1 cellular context compared by ENCODE assay signal in the genomic region with DNA sequence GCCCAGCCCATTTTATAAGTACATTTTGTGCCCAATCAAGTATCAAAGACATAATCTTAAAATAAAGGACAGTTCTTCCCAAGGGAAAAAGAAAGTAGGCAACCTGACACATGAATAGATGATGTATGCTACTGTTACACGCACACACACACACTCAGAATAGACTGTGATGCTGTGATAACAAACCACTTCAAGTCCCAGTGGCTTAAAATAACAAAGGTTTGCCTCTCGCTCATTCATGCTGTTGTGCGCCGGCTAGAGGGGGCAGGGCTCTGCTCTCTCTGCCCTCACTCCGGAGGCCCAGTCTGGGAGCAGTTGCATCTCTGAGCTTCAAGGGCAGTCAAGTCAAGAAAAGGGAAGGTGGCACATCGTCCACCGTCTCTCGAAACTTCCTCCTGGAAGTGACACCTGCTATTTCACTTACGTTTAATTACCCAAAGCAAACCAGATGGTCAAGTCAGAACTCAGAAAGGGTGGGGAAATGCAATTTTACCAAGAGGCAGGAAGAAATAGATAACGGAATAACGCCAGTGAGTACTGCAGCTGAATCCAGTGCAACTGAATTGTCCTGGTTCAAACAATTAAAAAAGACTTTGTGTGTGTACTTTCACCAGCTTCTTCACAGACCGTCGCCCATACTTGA.
TF ChIP-seq lines count a peak whose summit lies in the region.

No MANE protein-coding gene starts in this region.

TF ChIP-seq in K562, 482 proteins besides CTCF, POLR2A, EP300 and RAD21 (continued from another document and continues in another):
- TF ChIP-seq, protein P1, sequence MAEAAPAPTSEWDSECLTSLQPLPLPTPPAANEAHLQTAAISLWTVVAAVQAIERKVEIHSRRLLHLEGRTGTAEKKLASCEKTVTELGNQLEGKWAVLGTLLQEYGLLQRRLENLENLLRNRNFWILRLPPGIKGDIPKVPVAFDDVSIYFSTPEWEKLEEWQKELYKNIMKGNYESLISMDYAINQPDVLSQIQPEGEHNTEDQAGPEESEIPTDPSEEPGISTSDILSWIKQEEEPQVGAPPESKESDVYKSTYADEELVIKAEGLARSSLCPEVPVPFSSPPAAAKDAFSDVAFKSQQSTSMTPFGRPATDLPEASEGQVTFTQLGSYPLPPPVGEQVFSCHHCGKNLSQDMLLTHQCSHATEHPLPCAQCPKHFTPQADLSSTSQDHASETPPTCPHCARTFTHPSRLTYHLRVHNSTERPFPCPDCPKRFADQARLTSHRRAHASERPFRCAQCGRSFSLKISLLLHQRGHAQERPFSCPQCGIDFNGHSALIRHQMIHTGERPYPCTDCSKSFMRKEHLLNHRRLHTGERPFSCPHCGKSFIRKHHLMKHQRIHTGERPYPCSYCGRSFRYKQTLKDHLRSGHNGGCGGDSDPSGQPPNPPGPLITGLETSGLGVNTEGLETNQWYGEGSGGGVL (CRISPR knock-in tag; IDR thresholded peaks at IDR 0.05), result no peak
- TF ChIP-seq SMARCC2 (IDR thresholded peaks at IDR 0.05; ENCODE audit: low read depth), result peak; percentile 32; the same call in 1 of the 2 replicates
- 0 out of 4 replicates have a peak, but pooled peaks of 1 of the 2 experiments have one; percentile 21 for TF ChIP-seq TEAD1 (CRISPR knock-in tag; IDR thresholded peaks at IDR 0.05)
- TF ChIP-seq CREM (IDR thresholded peaks at IDR 0.05; ENCODE audit: low read depth), result peak; percentile 52
- TF ChIP-seq ZBED1 (IDR thresholded peaks at IDR 0.05), result no peak
- TF ChIP-seq, protein P2, sequence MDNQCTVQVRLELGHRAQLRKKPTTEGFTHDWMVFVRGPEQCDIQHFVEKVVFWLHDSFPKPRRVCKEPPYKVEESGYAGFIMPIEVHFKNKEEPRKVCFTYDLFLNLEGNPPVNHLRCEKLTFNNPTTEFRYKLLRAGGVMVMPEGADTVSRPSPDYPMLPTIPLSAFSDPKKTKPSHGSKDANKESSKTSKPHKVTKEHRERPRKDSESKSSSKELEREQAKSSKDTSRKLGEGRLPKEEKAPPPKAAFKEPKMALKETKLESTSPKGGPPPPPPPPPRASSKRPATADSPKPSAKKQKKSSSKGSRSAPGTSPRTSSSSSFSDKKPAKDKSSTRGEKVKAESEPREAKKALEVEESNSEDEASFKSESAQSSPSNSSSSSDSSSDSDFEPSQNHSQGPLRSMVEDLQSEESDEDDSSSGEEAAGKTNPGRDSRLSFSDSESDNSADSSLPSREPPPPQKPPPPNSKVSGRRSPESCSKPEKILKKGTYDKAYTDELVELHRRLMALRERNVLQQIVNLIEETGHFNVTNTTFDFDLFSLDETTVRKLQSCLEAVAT (IDR thresholded peaks at IDR 0.05), result 0 out of 4 replicates have a peak, but pooled peaks of 1 of the 2 experiments have one; percentile 14
- no peak for TF ChIP-seq MAFG (tag; conservative IDR thresholded peaks at IDR 0.05)
- TF ChIP-seq, protein P3, sequence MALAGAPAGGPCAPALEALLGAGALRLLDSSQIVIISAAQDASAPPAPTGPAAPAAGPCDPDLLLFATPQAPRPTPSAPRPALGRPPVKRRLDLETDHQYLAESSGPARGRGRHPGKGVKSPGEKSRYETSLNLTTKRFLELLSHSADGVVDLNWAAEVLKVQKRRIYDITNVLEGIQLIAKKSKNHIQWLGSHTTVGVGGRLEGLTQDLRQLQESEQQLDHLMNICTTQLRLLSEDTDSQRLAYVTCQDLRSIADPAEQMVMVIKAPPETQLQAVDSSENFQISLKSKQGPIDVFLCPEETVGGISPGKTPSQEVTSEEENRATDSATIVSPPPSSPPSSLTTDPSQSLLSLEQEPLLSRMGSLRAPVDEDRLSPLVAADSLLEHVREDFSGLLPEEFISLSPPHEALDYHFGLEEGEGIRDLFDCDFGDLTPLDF (CRISPR knock-in tag; IDR thresholded peaks at IDR 0.05), result no peak
- TF ChIP-seq, protein P4, sequence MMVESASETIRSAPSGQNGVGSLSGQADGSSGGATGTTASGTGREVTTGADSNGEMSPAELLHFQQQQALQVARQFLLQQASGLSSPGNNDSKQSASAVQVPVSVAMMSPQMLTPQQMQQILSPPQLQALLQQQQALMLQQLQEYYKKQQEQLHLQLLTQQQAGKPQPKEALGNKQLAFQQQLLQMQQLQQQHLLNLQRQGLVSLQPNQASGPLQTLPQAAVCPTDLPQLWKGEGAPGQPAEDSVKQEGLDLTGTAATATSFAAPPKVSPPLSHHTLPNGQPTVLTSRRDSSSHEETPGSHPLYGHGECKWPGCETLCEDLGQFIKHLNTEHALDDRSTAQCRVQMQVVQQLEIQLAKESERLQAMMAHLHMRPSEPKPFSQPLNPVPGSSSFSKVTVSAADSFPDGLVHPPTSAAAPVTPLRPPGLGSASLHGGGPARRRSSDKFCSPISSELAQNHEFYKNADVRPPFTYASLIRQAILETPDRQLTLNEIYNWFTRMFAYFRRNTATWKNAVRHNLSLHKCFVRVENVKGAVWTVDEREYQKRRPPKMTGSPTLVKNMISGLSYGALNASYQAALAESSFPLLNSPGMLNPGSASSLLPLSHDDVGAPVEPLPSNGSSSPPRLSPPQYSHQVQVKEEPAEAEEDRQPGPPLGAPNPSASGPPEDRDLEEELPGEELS (CRISPR knock-in tag; IDR thresholded peaks at IDR 0.05; ENCODE audit: borderline replicate concordance), result no peak
- peak; percentile 74 for TF ChIP-seq MYNN (IDR thresholded peaks at IDR 0.05)
- no peak for TF ChIP-seq MYNN (CRISPR knock-in tag; IDR thresholded peaks at IDR 0.05)
- TF ChIP-seq MEF2A (IDR thresholded peaks at IDR 0.05; ENCODE audit: control insufficient read depth, low read depth, low read length), result peak; percentile 67; the same call in 1 of the 2 replicates
- TF ChIP-seq, protein P5, sequence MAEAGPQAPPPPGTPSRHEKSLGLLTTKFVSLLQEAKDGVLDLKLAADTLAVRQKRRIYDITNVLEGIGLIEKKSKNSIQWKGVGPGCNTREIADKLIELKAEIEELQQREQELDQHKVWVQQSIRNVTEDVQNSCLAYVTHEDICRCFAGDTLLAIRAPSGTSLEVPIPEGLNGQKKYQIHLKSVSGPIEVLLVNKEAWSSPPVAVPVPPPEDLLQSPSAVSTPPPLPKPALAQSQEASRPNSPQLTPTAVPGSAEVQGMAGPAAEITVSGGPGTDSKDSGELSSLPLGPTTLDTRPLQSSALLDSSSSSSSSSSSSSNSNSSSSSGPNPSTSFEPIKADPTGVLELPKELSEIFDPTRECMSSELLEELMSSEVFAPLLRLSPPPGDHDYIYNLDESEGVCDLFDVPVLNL (CRISPR knock-in tag; IDR thresholded peaks at IDR 0.05; ENCODE audit: low read depth), result no peak
- TF ChIP-seq, protein P6, sequence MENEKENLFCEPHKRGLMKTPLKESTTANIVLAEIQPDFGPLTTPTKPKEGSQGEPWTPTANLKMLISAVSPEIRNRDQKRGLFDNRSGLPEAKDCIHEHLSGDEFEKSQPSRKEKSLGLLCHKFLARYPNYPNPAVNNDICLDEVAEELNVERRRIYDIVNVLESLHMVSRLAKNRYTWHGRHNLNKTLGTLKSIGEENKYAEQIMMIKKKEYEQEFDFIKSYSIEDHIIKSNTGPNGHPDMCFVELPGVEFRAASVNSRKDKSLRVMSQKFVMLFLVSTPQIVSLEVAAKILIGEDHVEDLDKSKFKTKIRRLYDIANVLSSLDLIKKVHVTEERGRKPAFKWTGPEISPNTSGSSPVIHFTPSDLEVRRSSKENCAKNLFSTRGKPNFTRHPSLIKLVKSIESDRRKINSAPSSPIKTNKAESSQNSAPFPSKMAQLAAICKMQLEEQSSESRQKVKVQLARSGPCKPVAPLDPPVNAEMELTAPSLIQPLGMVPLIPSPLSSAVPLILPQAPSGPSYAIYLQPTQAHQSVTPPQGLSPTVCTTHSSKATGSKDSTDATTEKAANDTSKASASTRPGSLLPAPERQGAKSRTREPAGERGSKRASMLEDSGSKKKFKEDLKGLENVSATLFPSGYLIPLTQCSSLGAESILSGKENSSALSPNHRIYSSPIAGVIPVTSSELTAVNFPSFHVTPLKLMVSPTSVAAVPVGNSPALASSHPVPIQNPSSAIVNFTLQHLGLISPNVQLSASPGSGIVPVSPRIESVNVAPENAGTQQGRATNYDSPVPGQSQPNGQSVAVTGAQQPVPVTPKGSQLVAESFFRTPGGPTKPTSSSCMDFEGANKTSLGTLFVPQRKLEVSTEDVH (IDR thresholded peaks at IDR 0.05; ENCODE audit: low read depth, partially characterized antibody), result no peak
- TF ChIP-seq RBBP5 (IDR thresholded peaks at IDR 0.05; ENCODE audit: borderline replicate concordance, insufficient read depth, low read length, poor library complexity, severe bottlenecking), result no peak
- TF ChIP-seq, protein P7, sequence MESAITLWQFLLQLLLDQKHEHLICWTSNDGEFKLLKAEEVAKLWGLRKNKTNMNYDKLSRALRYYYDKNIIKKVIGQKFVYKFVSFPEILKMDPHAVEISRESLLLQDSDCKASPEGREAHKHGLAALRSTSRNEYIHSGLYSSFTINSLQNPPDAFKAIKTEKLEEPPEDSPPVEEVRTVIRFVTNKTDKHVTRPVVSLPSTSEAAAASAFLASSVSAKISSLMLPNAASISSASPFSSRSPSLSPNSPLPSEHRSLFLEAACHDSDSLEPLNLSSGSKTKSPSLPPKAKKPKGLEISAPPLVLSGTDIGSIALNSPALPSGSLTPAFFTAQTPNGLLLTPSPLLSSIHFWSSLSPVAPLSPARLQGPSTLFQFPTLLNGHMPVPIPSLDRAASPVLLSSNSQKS (CRISPR knock-in tag; IDR thresholded peaks at IDR 0.05), result no peak
- TF ChIP-seq ETV6 (IDR thresholded peaks at IDR 0.05; ENCODE audit: borderline replicate concordance in 1 of 2, low read depth in 2 of 2, low read length in 1 of 2), result no peak
- no peak for TF ChIP-seq ETV6 (CRISPR knock-in tag; IDR thresholded peaks at IDR 0.05; ENCODE audit: borderline replicate concordance)
- TF ChIP-seq NFATC3 (IDR thresholded peaks at IDR 0.05), result no peak
- TF ChIP-seq PHF8 (IDR thresholded peaks at IDR 0.05; ENCODE audit: borderline replicate concordance, low read length), result 0 out of 2 replicates have a peak, but pooled peaks have one; percentile 10
- TF ChIP-seq TRIM28 (IDR thresholded peaks at IDR 0.05), result no peak
- TF ChIP-seq EZH2 (IDR thresholded peaks at IDR 0.05; ENCODE audit: borderline replicate concordance, low read depth, low read length), result no peak
- TF ChIP-seq, protein P8, sequence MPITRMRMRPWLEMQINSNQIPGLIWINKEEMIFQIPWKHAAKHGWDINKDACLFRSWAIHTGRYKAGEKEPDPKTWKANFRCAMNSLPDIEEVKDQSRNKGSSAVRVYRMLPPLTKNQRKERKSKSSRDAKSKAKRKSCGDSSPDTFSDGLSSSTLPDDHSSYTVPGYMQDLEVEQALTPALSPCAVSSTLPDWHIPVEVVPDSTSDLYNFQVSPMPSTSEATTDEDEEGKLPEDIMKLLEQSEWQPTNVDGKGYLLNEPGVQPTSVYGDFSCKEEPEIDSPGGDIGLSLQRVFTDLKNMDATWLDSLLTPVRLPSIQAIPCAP (CRISPR knock-in tag; IDR thresholded peaks at IDR 0.05; ENCODE audit: borderline replicate concordance), result no peak
- no peak for TF ChIP-seq ASH1L (IDR thresholded peaks at IDR 0.05; ENCODE audit: borderline replicate concordance, low read depth, partially characterized antibody)
- no peak for TF ChIP-seq ZNF695 (CRISPR knock-in tag; IDR thresholded peaks at IDR 0.05)
- TF ChIP-seq, protein P9, sequence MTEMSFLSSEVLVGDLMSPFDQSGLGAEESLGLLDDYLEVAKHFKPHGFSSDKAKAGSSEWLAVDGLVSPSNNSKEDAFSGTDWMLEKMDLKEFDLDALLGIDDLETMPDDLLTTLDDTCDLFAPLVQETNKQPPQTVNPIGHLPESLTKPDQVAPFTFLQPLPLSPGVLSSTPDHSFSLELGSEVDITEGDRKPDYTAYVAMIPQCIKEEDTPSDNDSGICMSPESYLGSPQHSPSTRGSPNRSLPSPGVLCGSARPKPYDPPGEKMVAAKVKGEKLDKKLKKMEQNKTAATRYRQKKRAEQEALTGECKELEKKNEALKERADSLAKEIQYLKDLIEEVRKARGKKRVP (CRISPR knock-in tag; IDR thresholded peaks at IDR 0.05), result no peak
- TF ChIP-seq ILK (tag; IDR thresholded peaks at IDR 0.05; ENCODE audit: borderline replicate concordance, low read depth), result no peak
- TF ChIP-seq SMARCA4 (IDR thresholded peaks at IDR 0.05), result peak; percentile 58; the same call in 1 of the 2 replicates
- TF ChIP-seq MTA3 (IDR thresholded peaks at IDR 0.05; ENCODE audit: borderline replicate concordance), result peak; percentile 57; the same call in 1 of the 2 replicates
- TF ChIP-seq, protein P10, sequence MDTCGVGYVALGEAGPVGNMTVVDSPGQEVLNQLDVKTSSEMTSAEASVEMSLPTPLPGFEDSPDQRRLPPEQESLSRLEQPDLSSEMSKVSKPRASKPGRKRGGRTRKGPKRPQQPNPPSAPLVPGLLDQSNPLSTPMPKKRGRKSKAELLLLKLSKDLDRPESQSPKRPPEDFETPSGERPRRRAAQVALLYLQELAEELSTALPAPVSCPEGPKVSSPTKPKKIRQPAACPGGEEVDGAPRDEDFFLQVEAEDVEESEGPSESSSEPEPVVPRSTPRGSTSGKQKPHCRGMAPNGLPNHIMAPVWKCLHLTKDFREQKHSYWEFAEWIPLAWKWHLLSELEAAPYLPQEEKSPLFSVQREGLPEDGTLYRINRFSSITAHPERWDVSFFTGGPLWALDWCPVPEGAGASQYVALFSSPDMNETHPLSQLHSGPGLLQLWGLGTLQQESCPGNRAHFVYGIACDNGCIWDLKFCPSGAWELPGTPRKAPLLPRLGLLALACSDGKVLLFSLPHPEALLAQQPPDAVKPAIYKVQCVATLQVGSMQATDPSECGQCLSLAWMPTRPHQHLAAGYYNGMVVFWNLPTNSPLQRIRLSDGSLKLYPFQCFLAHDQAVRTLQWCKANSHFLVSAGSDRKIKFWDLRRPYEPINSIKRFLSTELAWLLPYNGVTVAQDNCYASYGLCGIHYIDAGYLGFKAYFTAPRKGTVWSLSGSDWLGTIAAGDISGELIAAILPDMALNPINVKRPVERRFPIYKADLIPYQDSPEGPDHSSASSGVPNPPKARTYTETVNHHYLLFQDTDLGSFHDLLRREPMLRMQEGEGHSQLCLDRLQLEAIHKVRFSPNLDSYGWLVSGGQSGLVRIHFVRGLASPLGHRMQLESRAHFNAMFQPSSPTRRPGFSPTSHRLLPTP (IDR thresholded peaks at IDR 0.05; ENCODE audit: borderline replicate concordance, extremely low read depth, insufficient read length), result no peak
- peak; percentile 12; the same call in 1 of the 2 replicates for TF ChIP-seq RB1 (IDR thresholded peaks at IDR 0.05; ENCODE audit: low read depth)
- TF ChIP-seq ZNF780A (CRISPR knock-in tag; IDR thresholded peaks at IDR 0.05), result no peak
- TF ChIP-seq HDGF (IDR thresholded peaks at IDR 0.05), result no peak
- no peak for TF ChIP-seq GTF2F1 (IDR thresholded peaks at IDR 0.05; ENCODE audit: low read depth, low read length)
- TF ChIP-seq, protein P11, sequence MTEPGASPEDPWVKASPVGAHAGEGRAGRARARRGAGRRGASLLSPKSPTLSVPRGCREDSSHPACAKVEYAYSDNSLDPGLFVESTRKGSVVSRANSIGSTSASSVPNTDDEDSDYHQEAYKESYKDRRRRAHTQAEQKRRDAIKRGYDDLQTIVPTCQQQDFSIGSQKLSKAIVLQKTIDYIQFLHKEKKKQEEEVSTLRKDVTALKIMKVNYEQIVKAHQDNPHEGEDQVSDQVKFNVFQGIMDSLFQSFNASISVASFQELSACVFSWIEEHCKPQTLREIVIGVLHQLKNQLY (CRISPR knock-in tag; conservative IDR thresholded peaks at IDR 0.05), result no peak
- peak; percentile 29; the same call in 1 of the 2 replicates for TF ChIP-seq GATAD2A (IDR thresholded peaks at IDR 0.05)
- no peak for TF ChIP-seq ZNF785 (CRISPR knock-in tag; IDR thresholded peaks at IDR 0.05)
- TF ChIP-seq, protein P12, sequence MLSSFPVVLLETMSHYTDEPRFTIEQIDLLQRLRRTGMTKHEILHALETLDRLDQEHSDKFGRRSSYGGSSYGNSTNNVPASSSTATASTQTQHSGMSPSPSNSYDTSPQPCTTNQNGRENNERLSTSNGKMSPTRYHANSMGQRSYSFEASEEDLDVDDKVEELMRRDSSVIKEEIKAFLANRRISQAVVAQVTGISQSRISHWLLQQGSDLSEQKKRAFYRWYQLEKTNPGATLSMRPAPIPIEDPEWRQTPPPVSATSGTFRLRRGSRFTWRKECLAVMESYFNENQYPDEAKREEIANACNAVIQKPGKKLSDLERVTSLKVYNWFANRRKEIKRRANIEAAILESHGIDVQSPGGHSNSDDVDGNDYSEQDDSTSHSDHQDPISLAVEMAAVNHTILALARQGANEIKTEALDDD (IDR thresholded peaks at IDR 0.05), result no peak; the same call in 1 of the 2 replicates
- peak; percentile 78 for TF ChIP-seq LEF1 (IDR thresholded peaks at IDR 0.05)
